1 cellular context compared by ENCODE assay signal in genomic region chr12:117044790-117045174, GRCh38.
TF ChIP-seq lines count a peak whose summit lies in the region.

No MANE protein-coding gene starts in this region.

TF ChIP-seq in HepG2, 621 proteins besides CTCF, POLR2A, EP300 and RAD21 (continued from another document and continues in another):
- TF ChIP-seq, protein P1, sequence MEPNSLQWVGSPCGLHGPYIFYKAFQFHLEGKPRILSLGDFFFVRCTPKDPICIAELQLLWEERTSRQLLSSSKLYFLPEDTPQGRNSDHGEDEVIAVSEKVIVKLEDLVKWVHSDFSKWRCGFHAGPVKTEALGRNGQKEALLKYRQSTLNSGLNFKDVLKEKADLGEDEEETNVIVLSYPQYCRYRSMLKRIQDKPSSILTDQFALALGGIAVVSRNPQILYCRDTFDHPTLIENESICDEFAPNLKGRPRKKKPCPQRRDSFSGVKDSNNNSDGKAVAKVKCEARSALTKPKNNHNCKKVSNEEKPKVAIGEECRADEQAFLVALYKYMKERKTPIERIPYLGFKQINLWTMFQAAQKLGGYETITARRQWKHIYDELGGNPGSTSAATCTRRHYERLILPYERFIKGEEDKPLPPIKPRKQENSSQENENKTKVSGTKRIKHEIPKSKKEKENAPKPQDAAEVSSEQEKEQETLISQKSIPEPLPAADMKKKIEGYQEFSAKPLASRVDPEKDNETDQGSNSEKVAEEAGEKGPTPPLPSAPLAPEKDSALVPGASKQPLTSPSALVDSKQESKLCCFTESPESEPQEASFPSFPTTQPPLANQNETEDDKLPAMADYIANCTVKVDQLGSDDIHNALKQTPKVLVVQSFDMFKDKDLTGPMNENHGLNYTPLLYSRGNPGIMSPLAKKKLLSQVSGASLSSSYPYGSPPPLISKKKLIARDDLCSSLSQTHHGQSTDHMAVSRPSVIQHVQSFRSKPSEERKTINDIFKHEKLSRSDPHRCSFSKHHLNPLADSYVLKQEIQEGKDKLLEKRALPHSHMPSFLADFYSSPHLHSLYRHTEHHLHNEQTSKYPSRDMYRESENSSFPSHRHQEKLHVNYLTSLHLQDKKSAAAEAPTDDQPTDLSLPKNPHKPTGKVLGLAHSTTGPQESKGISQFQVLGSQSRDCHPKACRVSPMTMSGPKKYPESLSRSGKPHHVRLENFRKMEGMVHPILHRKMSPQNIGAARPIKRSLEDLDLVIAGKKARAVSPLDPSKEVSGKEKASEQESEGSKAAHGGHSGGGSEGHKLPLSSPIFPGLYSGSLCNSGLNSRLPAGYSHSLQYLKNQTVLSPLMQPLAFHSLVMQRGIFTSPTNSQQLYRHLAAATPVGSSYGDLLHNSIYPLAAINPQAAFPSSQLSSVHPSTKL (CRISPR knock-in tag; IDR thresholded peaks at IDR 0.05): peak; percentile 44
- TF ChIP-seq FOXO1 (CRISPR knock-in tag; IDR thresholded peaks at IDR 0.05): 0 out of 2 replicates have a peak, but pooled peaks have one; percentile 22
- no peak for TF ChIP-seq ZNF562 (CRISPR knock-in tag; IDR thresholded peaks at IDR 0.05; ENCODE audit: borderline replicate concordance)
- TF ChIP-seq, protein P2, sequence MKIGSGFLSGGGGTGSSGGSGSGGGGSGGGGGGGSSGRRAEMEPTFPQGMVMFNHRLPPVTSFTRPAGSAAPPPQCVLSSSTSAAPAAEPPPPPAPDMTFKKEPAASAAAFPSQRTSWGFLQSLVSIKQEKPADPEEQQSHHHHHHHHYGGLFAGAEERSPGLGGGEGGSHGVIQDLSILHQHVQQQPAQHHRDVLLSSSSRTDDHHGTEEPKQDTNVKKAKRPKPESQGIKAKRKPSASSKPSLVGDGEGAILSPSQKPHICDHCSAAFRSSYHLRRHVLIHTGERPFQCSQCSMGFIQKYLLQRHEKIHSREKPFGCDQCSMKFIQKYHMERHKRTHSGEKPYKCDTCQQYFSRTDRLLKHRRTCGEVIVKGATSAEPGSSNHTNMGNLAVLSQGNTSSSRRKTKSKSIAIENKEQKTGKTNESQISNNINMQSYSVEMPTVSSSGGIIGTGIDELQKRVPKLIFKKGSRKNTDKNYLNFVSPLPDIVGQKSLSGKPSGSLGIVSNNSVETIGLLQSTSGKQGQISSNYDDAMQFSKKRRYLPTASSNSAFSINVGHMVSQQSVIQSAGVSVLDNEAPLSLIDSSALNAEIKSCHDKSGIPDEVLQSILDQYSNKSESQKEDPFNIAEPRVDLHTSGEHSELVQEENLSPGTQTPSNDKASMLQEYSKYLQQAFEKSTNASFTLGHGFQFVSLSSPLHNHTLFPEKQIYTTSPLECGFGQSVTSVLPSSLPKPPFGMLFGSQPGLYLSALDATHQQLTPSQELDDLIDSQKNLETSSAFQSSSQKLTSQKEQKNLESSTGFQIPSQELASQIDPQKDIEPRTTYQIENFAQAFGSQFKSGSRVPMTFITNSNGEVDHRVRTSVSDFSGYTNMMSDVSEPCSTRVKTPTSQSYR (CRISPR knock-in tag; IDR thresholded peaks at IDR 0.05; ENCODE audit: borderline replicate concordance): no peak
- TF ChIP-seq RBM39 (IDR thresholded peaks at IDR 0.05; ENCODE audit: low read depth, low read length, poor library complexity, severe bottlenecking): no peak
- 0 out of 2 replicates have a peak, but pooled peaks have one; percentile 25 for TF ChIP-seq NR2F6 (IDR thresholded peaks at IDR 0.05)
- no peak for TF ChIP-seq NR2F6 (CRISPR knock-in tag; IDR thresholded peaks at IDR 0.05)
- no peak for TF ChIP-seq RNF2 (conservative IDR thresholded peaks at IDR 0.05; ENCODE audit: low read depth)
- TF ChIP-seq THYN1 (CRISPR knock-in tag; IDR thresholded peaks at IDR 0.05; ENCODE audit: borderline replicate concordance, low read depth): no peak
- no peak for TF ChIP-seq TRIM22 (IDR thresholded peaks at IDR 0.05)
- TF ChIP-seq, protein P3, sequence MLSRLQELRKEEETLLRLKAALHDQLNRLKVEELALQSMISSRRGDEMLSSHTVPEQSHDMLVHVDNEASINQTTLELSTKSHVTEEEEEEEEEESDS (CRISPR knock-in tag; IDR thresholded peaks at IDR 0.05; ENCODE audit: borderline replicate concordance): no peak
- no peak for TF ChIP-seq NFAT5 (CRISPR knock-in tag; IDR thresholded peaks at IDR 0.05)
- TF ChIP-seq ZNF142 (CRISPR knock-in tag; IDR thresholded peaks at IDR 0.05): no peak
- TF ChIP-seq U2AF2 (IDR thresholded peaks at IDR 0.05; ENCODE audit: low read depth, low read length): no peak
- TF ChIP-seq SP140L (CRISPR knock-in tag; IDR thresholded peaks at IDR 0.05; ENCODE audit: borderline replicate concordance): no peak
- no peak for TF ChIP-seq SRSF9 (IDR thresholded peaks at IDR 0.05; ENCODE audit: borderline replicate concordance, insufficient read depth, low read depth, low read length, poor library complexity, severe bottlenecking)
- TF ChIP-seq ZFP36L2 (CRISPR knock-in tag; IDR thresholded peaks at IDR 0.05): no peak
- no peak for TF ChIP-seq ATRX (CRISPR knock-in tag; IDR thresholded peaks at IDR 0.05; ENCODE audit: borderline replicate concordance)
- TF ChIP-seq ZNF552 (CRISPR knock-in tag; IDR thresholded peaks at IDR 0.05; ENCODE audit: borderline replicate concordance): no peak
- TF ChIP-seq, protein P4, sequence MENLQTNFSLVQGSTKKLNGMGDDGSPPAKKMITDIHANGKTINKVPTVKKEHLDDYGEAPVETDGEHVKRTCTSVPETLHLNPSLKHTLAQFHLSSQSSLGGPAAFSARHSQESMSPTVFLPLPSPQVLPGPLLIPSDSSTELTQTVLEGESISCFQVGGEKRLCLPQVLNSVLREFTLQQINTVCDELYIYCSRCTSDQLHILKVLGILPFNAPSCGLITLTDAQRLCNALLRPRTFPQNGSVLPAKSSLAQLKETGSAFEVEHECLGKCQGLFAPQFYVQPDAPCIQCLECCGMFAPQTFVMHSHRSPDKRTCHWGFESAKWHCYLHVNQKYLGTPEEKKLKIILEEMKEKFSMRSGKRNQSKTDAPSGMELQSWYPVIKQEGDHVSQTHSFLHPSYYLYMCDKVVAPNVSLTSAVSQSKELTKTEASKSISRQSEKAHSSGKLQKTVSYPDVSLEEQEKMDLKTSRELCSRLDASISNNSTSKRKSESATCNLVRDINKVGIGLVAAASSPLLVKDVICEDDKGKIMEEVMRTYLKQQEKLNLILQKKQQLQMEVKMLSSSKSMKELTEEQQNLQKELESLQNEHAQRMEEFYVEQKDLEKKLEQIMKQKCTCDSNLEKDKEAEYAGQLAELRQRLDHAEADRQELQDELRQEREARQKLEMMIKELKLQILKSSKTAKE (CRISPR knock-in tag; IDR thresholded peaks at IDR 0.05; ENCODE audit: borderline replicate concordance): peak; percentile 20; the same call in 1 of the 2 replicates
- TF ChIP-seq SRSF4 (IDR thresholded peaks at IDR 0.05; ENCODE audit: low read depth, low read length, poor library complexity, severe bottlenecking): no peak
- TF ChIP-seq ISL2 (CRISPR knock-in tag; IDR thresholded peaks at IDR 0.05): 0 out of 2 replicates have a peak, but pooled peaks have one; percentile 2
- no peak for TF ChIP-seq ZNF335 (CRISPR knock-in tag; IDR thresholded peaks at IDR 0.05)
- TF ChIP-seq SP4 (CRISPR knock-in tag; IDR thresholded peaks at IDR 0.05): no peak
- TF ChIP-seq RBM22 (optimal IDR thresholded peaks at IDR 0.05; ENCODE audit: low read length): no peak
- no peak for TF ChIP-seq ZFP36 (IDR thresholded peaks at IDR 0.05; ENCODE audit: borderline replicate concordance, low read depth, low read length, partially characterized antibody)
- no peak for TF ChIP-seq ZNF776 (CRISPR knock-in tag; IDR thresholded peaks at IDR 0.05)
- TF ChIP-seq MIXL1 (CRISPR knock-in tag; IDR thresholded peaks at IDR 0.05): peak; percentile 52; the same call in 1 of the 2 replicates
- TF ChIP-seq SOX6 (IDR thresholded peaks at IDR 0.05): no peak
- TF ChIP-seq SOX6 (CRISPR knock-in tag; IDR thresholded peaks at IDR 0.05): no peak; the same call in 1 of the 2 replicates
- no peak for TF ChIP-seq JUN (CRISPR knock-in tag; IDR thresholded peaks at IDR 0.05)
- no peak for TF ChIP-seq HIC2 (CRISPR knock-in tag; IDR thresholded peaks at IDR 0.05; ENCODE audit: low read depth)
- TF ChIP-seq ZNF761 (CRISPR knock-in tag; conservative IDR thresholded peaks at IDR 0.05): no peak
- peak; percentile 10; the same call in 1 of the 2 replicates for TF ChIP-seq ZNF614 (CRISPR knock-in tag; IDR thresholded peaks at IDR 0.05; ENCODE audit: borderline replicate concordance)
- TF ChIP-seq ZNF572 (CRISPR knock-in tag; IDR thresholded peaks at IDR 0.05): no peak
